In the genomic region with DNA sequence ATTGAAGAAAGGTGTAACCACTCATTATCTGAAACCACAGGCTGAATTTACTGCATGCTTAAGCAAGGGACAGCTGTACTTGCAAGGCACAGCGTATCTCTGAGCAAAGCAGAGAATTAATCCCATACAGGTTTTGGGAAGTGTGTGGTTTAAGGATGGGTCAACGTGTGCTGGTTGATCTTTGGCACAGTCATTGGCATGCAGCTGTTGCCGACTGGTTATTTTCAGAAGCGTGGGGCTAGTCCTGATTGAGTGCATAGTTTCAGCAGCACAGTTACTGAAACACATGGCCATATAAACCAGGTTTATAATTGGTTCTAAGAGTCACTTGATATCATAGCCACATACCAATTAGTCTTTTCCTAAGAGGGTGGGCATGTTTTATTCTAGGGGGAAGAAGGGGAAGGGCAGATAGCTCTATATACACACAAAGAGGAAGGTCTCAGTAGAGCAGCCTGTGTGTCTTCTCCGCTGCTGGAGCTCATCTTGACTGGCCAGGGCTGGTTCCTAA, we compare ENCODE assay signal across 1 cellular context.
TF ChIP-seq lines count a peak whose summit lies in the region.

No MANE protein-coding gene starts in this region.

TF ChIP-seq in IMR-90, 13 proteins besides CTCF, POLR2A, EP300 and RAD21 (continued from another document):
- TF ChIP-seq, protein P1, sequence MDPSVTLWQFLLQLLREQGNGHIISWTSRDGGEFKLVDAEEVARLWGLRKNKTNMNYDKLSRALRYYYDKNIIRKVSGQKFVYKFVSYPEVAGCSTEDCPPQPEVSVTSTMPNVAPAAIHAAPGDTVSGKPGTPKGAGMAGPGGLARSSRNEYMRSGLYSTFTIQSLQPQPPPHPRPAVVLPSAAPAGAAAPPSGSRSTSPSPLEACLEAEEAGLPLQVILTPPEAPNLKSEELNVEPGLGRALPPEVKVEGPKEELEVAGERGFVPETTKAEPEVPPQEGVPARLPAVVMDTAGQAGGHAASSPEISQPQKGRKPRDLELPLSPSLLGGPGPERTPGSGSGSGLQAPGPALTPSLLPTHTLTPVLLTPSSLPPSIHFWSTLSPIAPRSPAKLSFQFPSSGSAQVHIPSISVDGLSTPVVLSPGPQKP (IDR thresholded peaks at IDR 0.05; ENCODE audit: borderline replicate concordance, low read depth, low read length): no peak
- no peak for TF ChIP-seq SMC3 (IDR thresholded peaks at IDR 0.05; ENCODE audit: low read depth, low read length)
- no peak for TF ChIP-seq RCOR1 (IDR thresholded peaks at IDR 0.05; ENCODE audit: insufficient replicate concordance, low read length)
- no peak for TF ChIP-seq MAZ (IDR thresholded peaks at IDR 0.05; ENCODE audit: borderline replicate concordance, low read depth, low read length)
- no peak for TF ChIP-seq MAFK (IDR thresholded peaks at IDR 0.05; ENCODE audit: low read depth, low read length)
- TF ChIP-seq CHD1 (IDR thresholded peaks at IDR 0.05; ENCODE audit: low read depth, low read length): no peak
- TF ChIP-seq, protein P2, sequence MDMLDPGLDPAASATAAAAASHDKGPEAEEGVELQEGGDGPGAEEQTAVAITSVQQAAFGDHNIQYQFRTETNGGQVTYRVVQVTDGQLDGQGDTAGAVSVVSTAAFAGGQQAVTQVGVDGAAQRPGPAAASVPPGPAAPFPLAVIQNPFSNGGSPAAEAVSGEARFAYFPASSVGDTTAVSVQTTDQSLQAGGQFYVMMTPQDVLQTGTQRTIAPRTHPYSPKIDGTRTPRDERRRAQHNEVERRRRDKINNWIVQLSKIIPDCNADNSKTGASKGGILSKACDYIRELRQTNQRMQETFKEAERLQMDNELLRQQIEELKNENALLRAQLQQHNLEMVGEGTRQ (IDR thresholded peaks at IDR 0.05; ENCODE audit: low read depth, low read length): no peak
- no peak for TF ChIP-seq RFX5 (IDR thresholded peaks at IDR 0.05; ENCODE audit: low read depth, low read length)
- TF ChIP-seq CEBPB (IDR thresholded peaks at IDR 0.05; ENCODE audit: low read depth, low read length): no peak
